Comparison of ENCODE assay signal across 1 cellular context in the genomic region with DNA sequence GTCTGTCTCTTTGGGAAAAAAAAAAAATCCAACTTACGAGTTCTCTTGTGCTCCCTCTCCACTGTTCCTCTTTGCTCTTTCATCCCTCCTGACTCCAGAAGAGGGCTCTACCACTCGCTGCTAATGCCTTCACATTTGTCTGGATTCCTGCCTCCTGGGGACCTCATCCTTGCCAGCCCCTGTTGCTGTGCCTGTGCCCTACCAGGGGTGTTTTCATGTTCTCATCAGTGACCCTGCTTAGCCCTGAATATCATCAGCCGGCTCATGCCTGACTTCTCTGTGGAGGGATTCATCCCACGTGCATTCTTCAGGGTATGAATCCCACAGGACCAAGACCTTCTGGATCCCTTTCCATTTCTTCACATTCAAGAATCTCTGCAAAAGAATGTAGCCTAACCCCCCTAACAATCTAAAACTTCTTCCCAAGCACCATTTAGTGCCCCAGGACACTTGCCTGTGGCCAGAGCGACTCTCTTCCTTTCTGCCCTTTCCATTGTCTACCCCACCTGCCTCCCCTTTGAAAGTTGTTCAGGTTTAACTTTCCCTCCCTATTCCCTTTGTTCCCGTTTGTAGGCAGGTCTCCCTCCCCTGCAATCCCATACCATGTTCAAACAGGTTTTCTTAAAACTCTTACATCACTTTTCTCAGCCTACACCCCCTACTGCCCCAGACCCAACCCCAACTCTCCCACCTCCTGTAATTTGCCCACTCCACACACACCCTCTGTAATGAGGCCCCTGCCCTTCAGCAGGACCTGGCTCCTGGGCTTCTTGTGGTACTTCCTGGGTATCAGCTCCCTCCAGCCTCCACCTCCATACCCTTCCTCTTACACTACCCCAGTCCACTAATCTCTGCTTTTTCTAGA.
TF ChIP-seq lines count a peak whose summit lies in the region.

No MANE protein-coding gene starts in this region.

TF ChIP-seq in H1, 55 proteins besides CTCF, POLR2A, EP300 and RAD21:
- TF ChIP-seq TAF1 (IDR thresholded peaks at IDR 0.05; ENCODE audit: low read depth, low read length) (no peak), TBP (IDR thresholded peaks at IDR 0.05; ENCODE audit: low read depth, low read length) (no peak), TCF12 (IDR thresholded peaks at IDR 0.05; ENCODE audit: low read depth, low read length) (no peak), KDM5A (IDR thresholded peaks at IDR 0.05; ENCODE audit: low read length) (no peak), EZH2 (IDR thresholded peaks at IDR 0.05; ENCODE audit: low read depth, low read length, severe bottlenecking) (no peak), SP4 (IDR thresholded peaks at IDR 0.05; ENCODE audit: low read length) (no peak), CBX8 (IDR thresholded peaks at IDR 0.05; ENCODE audit: borderline replicate concordance, low read depth, low read length) (no peak), MAFK (IDR thresholded peaks at IDR 0.05; ENCODE audit: low read depth, low read length) (no peak), BRCA1 (IDR thresholded peaks at IDR 0.05; ENCODE audit: low read depth, low read length) (no peak), SIN3A (conservative IDR thresholded peaks at IDR 0.05 in 1 of 2, IDR thresholded peaks at IDR 0.05 in 1 of 2; ENCODE audit: low read depth in 1 of 2, low read length in 2 of 2) (no peak), CHD1 (IDR thresholded peaks at IDR 0.05; ENCODE audit: low read depth, low read length) (no peak), HDAC2 (IDR thresholded peaks at IDR 0.05; ENCODE audit: borderline replicate concordance in 1 of 2, low read depth in 2 of 2, low read length in 2 of 2) (no peak), HDAC6 (IDR thresholded peaks at IDR 0.05; ENCODE audit: low read depth, low read length) (no peak), POU5F1 (IDR thresholded peaks at IDR 0.05; ENCODE audit: low read depth, low read length) (no peak), CEBPB (IDR thresholded peaks at IDR 0.05; ENCODE audit: low read depth, low read length) (no peak)
- TF ChIP-seq, protein P1, sequence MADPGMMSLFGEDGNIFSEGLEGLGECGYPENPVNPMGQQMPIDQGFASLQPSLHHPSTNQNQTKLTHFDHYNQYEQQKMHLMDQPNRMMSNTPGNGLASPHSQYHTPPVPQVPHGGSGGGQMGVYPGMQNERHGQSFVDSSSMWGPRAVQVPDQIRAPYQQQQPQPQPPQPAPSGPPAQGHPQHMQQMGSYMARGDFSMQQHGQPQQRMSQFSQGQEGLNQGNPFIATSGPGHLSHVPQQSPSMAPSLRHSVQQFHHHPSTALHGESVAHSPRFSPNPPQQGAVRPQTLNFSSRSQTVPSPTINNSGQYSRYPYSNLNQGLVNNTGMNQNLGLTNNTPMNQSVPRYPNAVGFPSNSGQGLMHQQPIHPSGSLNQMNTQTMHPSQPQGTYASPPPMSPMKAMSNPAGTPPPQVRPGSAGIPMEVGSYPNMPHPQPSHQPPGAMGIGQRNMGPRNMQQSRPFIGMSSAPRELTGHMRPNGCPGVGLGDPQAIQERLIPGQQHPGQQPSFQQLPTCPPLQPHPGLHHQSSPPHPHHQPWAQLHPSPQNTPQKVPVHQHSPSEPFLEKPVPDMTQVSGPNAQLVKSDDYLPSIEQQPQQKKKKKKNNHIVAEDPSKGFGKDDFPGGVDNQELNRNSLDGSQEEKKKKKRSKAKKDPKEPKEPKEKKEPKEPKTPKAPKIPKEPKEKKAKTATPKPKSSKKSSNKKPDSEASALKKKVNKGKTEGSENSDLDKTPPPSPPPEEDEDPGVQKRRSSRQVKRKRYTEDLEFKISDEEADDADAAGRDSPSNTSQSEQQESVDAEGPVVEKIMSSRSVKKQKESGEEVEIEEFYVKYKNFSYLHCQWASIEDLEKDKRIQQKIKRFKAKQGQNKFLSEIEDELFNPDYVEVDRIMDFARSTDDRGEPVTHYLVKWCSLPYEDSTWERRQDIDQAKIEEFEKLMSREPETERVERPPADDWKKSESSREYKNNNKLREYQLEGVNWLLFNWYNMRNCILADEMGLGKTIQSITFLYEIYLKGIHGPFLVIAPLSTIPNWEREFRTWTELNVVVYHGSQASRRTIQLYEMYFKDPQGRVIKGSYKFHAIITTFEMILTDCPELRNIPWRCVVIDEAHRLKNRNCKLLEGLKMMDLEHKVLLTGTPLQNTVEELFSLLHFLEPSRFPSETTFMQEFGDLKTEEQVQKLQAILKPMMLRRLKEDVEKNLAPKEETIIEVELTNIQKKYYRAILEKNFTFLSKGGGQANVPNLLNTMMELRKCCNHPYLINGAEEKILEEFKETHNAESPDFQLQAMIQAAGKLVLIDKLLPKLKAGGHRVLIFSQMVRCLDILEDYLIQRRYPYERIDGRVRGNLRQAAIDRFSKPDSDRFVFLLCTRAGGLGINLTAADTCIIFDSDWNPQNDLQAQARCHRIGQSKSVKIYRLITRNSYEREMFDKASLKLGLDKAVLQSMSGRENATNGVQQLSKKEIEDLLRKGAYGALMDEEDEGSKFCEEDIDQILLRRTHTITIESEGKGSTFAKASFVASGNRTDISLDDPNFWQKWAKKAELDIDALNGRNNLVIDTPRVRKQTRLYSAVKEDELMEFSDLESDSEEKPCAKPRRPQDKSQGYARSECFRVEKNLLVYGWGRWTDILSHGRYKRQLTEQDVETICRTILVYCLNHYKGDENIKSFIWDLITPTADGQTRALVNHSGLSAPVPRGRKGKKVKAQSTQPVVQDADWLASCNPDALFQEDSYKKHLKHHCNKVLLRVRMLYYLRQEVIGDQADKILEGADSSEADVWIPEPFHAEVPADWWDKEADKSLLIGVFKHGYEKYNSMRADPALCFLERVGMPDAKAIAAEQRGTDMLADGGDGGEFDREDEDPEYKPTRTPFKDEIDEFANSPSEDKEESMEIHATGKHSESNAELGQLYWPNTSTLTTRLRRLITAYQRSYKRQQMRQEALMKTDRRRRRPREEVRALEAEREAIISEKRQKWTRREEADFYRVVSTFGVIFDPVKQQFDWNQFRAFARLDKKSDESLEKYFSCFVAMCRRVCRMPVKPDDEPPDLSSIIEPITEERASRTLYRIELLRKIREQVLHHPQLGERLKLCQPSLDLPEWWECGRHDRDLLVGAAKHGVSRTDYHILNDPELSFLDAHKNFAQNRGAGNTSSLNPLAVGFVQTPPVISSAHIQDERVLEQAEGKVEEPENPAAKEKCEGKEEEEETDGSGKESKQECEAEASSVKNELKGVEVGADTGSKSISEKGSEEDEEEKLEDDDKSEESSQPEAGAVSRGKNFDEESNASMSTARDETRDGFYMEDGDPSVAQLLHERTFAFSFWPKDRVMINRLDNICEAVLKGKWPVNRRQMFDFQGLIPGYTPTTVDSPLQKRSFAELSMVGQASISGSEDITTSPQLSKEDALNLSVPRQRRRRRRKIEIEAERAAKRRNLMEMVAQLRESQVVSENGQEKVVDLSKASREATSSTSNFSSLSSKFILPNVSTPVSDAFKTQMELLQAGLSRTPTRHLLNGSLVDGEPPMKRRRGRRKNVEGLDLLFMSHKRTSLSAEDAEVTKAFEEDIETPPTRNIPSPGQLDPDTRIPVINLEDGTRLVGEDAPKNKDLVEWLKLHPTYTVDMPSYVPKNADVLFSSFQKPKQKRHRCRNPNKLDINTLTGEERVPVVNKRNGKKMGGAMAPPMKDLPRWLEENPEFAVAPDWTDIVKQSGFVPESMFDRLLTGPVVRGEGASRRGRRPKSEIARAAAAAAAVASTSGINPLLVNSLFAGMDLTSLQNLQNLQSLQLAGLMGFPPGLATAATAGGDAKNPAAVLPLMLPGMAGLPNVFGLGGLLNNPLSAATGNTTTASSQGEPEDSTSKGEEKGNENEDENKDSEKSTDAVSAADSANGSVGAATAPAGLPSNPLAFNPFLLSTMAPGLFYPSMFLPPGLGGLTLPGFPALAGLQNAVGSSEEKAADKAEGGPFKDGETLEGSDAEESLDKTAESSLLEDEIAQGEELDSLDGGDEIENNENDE (IDR thresholded peaks at IDR 0.05; ENCODE audit: insufficient replicate concordance, low read length): no peak
- TF ChIP-seq, protein P2, sequence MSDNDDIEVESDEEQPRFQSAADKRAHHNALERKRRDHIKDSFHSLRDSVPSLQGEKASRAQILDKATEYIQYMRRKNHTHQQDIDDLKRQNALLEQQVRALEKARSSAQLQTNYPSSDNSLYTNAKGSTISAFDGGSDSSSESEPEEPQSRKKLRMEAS (IDR thresholded peaks at IDR 0.05): no peak
